Comparison of ENCODE assay signal across 30 cellular contexts in the genomic region with DNA sequence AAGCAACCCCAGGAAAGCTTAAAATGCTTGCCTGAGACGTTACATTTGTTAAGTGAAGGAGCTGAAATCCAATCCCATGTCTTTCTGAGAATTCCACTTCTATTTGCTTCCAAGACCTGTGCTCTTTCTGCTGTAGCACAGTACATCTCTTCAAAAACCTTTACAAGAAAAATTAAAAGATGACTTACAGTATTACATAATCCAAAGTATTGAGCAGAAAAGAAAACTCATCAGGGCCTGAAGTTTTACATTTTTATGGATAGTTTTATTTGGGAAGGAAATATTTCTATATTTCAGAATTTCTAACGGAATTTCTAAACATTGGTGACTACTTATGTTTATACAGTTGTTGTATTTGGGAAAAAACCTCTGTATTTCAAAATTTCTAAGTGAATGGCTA.
"Had no signal": no experiment of that assay in that cellular context is flagged by ENCODE, and none has a peak within 500 bp of the region (broad histone marks: within the 10 kb centered on the region; RNA-seq: fewer than 3 reads in every experiment).

No MANE protein-coding gene starts in this region.

- H3K27me3 Mint-ChIP-seq: activated CD4-positive, alpha-beta T cell treated with anti-CD3 and anti-CD28 coated beads, Interleukin-2, amount 10 ng/mL, durations not matched to agents 7 days and 5 days; activated naive CD4-positive, alpha-beta T cell treated with anti-CD3 and anti-CD28 coated beads, Interleukin-2, amount 10 ng/mL, durations not matched to agents 7 days and 5 days; brain had no signal

- H3K27me3 ChIP-seq: ascending aorta, breast epithelium, cardiac muscle cell, colonic mucosa, esophagus squamous epithelium, gastroesophageal sphincter had no signal

- H3K4me3 Mint-ChIP-seq: activated CD4-positive, alpha-beta memory T cell treated with anti-CD3 and anti-CD28 coated beads, Interleukin-2, amount 10 ng/mL, durations not matched to agents 7 days and 5 days; activated CD4-positive, alpha-beta T cell treated with anti-CD3 and anti-CD28 coated beads, Interleukin-2, amount 10 ng/mL, durations not matched to agents 7 days and 5 days; activated naive CD4-positive, alpha-beta T cell treated with anti-CD3 and anti-CD28 coated beads, Interleukin-2, amount 10 ng/mL, durations not matched to agents 7 days and 5 days; activated naive CD8-positive, alpha-beta T cell treated with anti-CD3 and anti-CD28 coated beads, Interleukin-2, amount 10 ng/mL, durations not matched to agents 7 days and 5 days; activated T-cell treated with anti-CD3 and anti-CD28 coated beads, Interleukin-2, amount 50 U/mL, for 24 hours; activated T-cell treated with anti-CD3 and anti-CD28 coated beads, Interleukin-2, amount 50 U/mL, for 72 hours; brain; T-helper 17 cell; T-helper 2 cell treated with Interferon-gamma antibody and Interleukin-4, amounts not matched to agents 5 μg/mL and 100 μg/mL, for 36 hours had no signal

- H3K27ac Mint-ChIP-seq: activated CD4-positive, alpha-beta memory T cell treated with anti-CD3 and anti-CD28 coated beads, Interleukin-2, amount 10 ng/mL, durations not matched to agents 7 days and 5 days; activated CD4-positive, alpha-beta T cell treated with anti-CD3 and anti-CD28 coated beads, Interleukin-2, amount 10 ng/mL, durations not matched to agents 7 days and 5 days; activated naive CD4-positive, alpha-beta T cell treated with anti-CD3 and anti-CD28 coated beads, Interleukin-2, amount 10 ng/mL, durations not matched to agents 7 days and 5 days; activated naive CD4-positive, alpha-beta T cell treated with anti-CD3 and anti-CD28 coated beads, Interleukin-2, amount 50 U/mL, for 72 hours; activated naive CD8-positive, alpha-beta T cell treated with anti-CD3 and anti-CD28 coated beads, Interleukin-2, amount 10 ng/mL, durations not matched to agents 7 days and 5 days; activated T-cell treated with anti-CD3 and anti-CD28 coated beads, Interleukin-2, amount 50 U/mL, for 24 hours; activated T-cell treated with anti-CD3 and anti-CD28 coated beads, Interleukin-2, amount 50 U/mL, for 72 hours; T-helper 17 cell; T-helper 2 cell treated with Interferon-gamma antibody and Interleukin-4, amounts not matched to agents 5 μg/mL and 100 μg/mL, for 36 hours had no signal

- H3K36me3 Mint-ChIP-seq: activated naive CD4-positive, alpha-beta T cell treated with anti-CD3 and anti-CD28 coated beads, Interleukin-2, amount 10 ng/mL, durations not matched to agents 7 days and 5 days; activated naive CD4-positive, alpha-beta T cell treated with anti-CD3 and anti-CD28 coated beads, Interleukin-2, amount 50 U/mL, for 72 hours; activated naive CD8-positive, alpha-beta T cell treated with anti-CD3 and anti-CD28 coated beads, Interleukin-2, amount 10 ng/mL, durations not matched to agents 7 days and 5 days had no signal

- H3K9me3 ChIP-seq: ascending aorta, breast epithelium, colonic mucosa, esophagus squamous epithelium, gastroesophageal sphincter had no signal

- H3K27ac ChIP-seq: ascending aorta, breast epithelium, cardiac muscle cell, colonic mucosa, epithelial cell of prostate, esophagus squamous epithelium, gastroesophageal sphincter had no signal

- H3K4me1 ChIP-seq: ascending aorta, breast epithelium, colonic mucosa, esophagus squamous epithelium, gastroesophageal sphincter had no signal

- H3K9me3 Mint-ChIP-seq: activated CD4-positive, alpha-beta memory T cell treated with anti-CD3 and anti-CD28 coated beads, Interleukin-2, amount 10 ng/mL, durations not matched to agents 7 days and 5 days; activated CD4-positive, alpha-beta T cell treated with anti-CD3 and anti-CD28 coated beads, Interleukin-2, amount 10 ng/mL, durations not matched to agents 7 days and 5 days; activated naive CD4-positive, alpha-beta T cell treated with anti-CD3 and anti-CD28 coated beads, Interleukin-2, amount 10 ng/mL, durations not matched to agents 7 days and 5 days; activated naive CD4-positive, alpha-beta T cell treated with anti-CD3 and anti-CD28 coated beads, Interleukin-2, amount 50 U/mL, for 72 hours; activated naive CD8-positive, alpha-beta T cell treated with anti-CD3 and anti-CD28 coated beads, Interleukin-2, amount 10 ng/mL, durations not matched to agents 7 days and 5 days; activated T-cell treated with anti-CD3 and anti-CD28 coated beads, Interleukin-2, amount 50 U/mL, for 24 hours; activated T-cell treated with anti-CD3 and anti-CD28 coated beads, Interleukin-2, amount 50 U/mL, for 72 hours; T-helper 2 cell treated with Interferon-gamma antibody and Interleukin-4, amounts not matched to agents 5 μg/mL and 100 μg/mL, for 36 hours had no signal

- H3K36me3 ChIP-seq: ascending aorta, breast epithelium, cardiac muscle cell, colonic mucosa, esophagus squamous epithelium, gastroesophageal sphincter had no signal

- H3K4me3 ChIP-seq: ascending aorta, breast epithelium, cardiac muscle cell, colonic mucosa, esophagus squamous epithelium, gastroesophageal sphincter had no signal

- H3K4me1 Mint-ChIP-seq: activated CD4-positive, alpha-beta memory T cell treated with anti-CD3 and anti-CD28 coated beads, Interleukin-2, amount 10 ng/mL, durations not matched to agents 7 days and 5 days; activated CD4-positive, alpha-beta T cell treated with anti-CD3 and anti-CD28 coated beads, Interleukin-2, amount 10 ng/mL, durations not matched to agents 7 days and 5 days; activated naive CD4-positive, alpha-beta T cell treated with anti-CD3 and anti-CD28 coated beads, Interleukin-2, amount 10 ng/mL, durations not matched to agents 7 days and 5 days; activated naive CD8-positive, alpha-beta T cell treated with anti-CD3 and anti-CD28 coated beads, Interleukin-2, amount 10 ng/mL, durations not matched to agents 7 days and 5 days; T-helper 17 cell had no signal

- DNase-seq: activated CD4-positive, alpha-beta memory T cell treated with anti-CD3 and anti-CD28 coated beads, Interleukin-2, amount 10 ng/mL, durations not matched to agents 7 days and 5 days; activated CD4-positive, alpha-beta T cell treated with anti-CD3 and anti-CD28 coated beads for 1 hour; activated CD4-positive, alpha-beta T cell treated with anti-CD3 and anti-CD28 coated beads for 4 hours; activated CD4-positive, alpha-beta T cell treated with anti-CD3 and anti-CD28 coated beads, Interleukin-2, amount 10 ng/mL, durations not matched to agents 7 days and 5 days; activated CD4-positive, alpha-beta T cell treated with anti-CD3 and anti-CD28 coated beads, Interleukin-2, amount 50 U/mL, for 4 hours; activated CD8-positive, alpha-beta memory T cell treated with anti-CD3 and anti-CD28 coated beads, Interleukin-2, amount 50 U/mL, for 48 hours; activated gamma-delta T cell; activated naive CD4-positive, alpha-beta T cell; activated naive CD4-positive, alpha-beta T cell treated with anti-CD3 and anti-CD28 coated beads, Interleukin-2, amount 10 ng/mL, durations not matched to agents 7 days and 5 days; activated naive CD8-positive, alpha-beta T cell treated with anti-CD3 and anti-CD28 coated beads, Interleukin-2, amount 10 ng/mL, durations not matched to agents 7 days and 5 days; activated T-cell treated with anti-CD3 and anti-CD28 coated beads for 4 hours; activated T-cell treated with anti-CD3 and anti-CD28 coated beads, Interleukin-2, amount 50 U/mL, for 24 hours; activated T-cell treated with anti-CD3 and anti-CD28 coated beads, Interleukin-2, amount 50 U/mL, for 72 hours; central memory CD4-positive, alpha-beta T cell; cerebellar nuclear complex; colonic mucosa; effector CD8-positive, alpha-beta T cell; esophagus squamous epithelium; foreskin melanocyte; head of caudate nucleus; T-helper 17 cell; T1000 had no signal
